In genomic region chr18:12317664-12318333, GRCh38 we compare ENCODE assay signal across 1 cellular context.
TF ChIP-seq lines count a peak whose summit lies in the region.

No MANE protein-coding gene starts in this region.

TF ChIP-seq in WTC11, 78 proteins besides CTCF, POLR2A, EP300 and RAD21 (continued from another document):
- TF ChIP-seq ZNF396 (CRISPR knock-in tag; IDR thresholded peaks at IDR 0.05; ENCODE audit: borderline replicate concordance) (no peak), AR (CRISPR knock-in tag; IDR thresholded peaks at IDR 0.05) (no peak), USF2 (CRISPR knock-in tag; IDR thresholded peaks at IDR 0.05) (no peak), GTF2I (CRISPR knock-in tag; conservative IDR thresholded peaks at IDR 0.05) (no peak), OVOL2 (CRISPR knock-in tag; IDR thresholded peaks at IDR 0.05; ENCODE audit: borderline replicate concordance) (no peak), MXD4 (CRISPR knock-in tag; IDR thresholded peaks at IDR 0.05; ENCODE audit: borderline replicate concordance) (no peak), ATF2 (CRISPR knock-in tag; IDR thresholded peaks at IDR 0.05; ENCODE audit: borderline replicate concordance, low read depth) (no peak), MLX (CRISPR knock-in tag; IDR thresholded peaks at IDR 0.05) (no peak)
